ENCODE assay signal across 13 cellular contexts in the genomic region with DNA sequence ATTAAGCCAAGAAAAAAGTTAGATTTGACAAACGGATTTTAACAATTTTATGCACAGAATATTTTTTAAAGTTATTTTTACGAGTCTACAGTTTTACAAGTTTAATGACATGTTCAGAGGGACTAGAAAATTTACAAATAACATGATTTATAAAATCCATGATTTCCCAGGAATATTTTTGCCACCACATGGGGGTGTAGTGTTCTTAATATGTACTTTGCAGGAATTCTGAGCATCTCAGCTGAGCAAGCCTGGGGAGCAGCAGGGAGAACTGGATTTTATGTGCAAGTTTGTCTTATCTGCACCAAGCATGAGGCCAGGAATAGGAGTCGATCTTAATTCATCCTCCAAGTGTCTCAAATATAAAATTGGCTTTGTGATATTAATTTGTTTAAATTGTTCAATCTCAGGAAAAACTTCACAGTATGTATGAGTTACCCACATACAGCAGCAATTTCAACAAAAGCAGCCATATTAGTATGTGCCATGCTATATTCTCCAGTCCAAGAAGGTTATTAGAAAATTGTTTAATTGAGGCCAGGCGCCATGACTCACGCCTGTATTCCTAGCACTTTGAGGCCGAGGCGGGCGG.
A peak's percentile ranks its signal among the peaks of the same experiment; 100 is the strongest.
DNase-seq lines count a peak whose midpoint lies in the region; TF ChIP-seq lines count a peak whose summit lies in the region.
"Had no signal": no experiment of that assay in that cellular context is flagged by ENCODE, and none has a peak within 500 bp of the region (broad histone marks: within the 10 kb centered on the region; RNA-seq: fewer than 3 reads in every experiment).

No MANE protein-coding gene starts in this region.

- H3K9me3 ChIP-seq in esophagus squamous epithelium: peaks cover 0 to 8% (median 1%) of the 10 kb centered on the region in 3 donors
- H3K9me3 ChIP-seq: neutrophil had no signal

- TF ChIP-seq CTCF in endothelial cell (IDR thresholded peaks at IDR 0.05; ENCODE audit: unreplicated experiment) (peak; percentile 48), esophagus squamous epithelium (IDR thresholded peaks at IDR 0.05) (no peak)

- DNase-seq in NCI-H1092 treated with DMSO at 0.1 percent for 48 hours (lab: John Stamatoyannopoulos, UW): peak; percentile 14
- DNase-seq in NCI-H1092 (lab: John Stamatoyannopoulos, UW): no peak
- DNase-seq in NCI-H82 (lab: John Stamatoyannopoulos, UW): peak; percentile 42
- DNase-seq in endothelial cell (ENCODE audit: low spot score): peak; percentile 22
- peak; percentile 25 for DNase-seq in renal cortical epithelial cell (ENCODE audit: low read depth)
- DNase-seq in GDM1 (lab: John Stamatoyannopoulos, UW): no peak
- no peak for DNase-seq in NCI-H2196 (lab: John Stamatoyannopoulos, UW; ENCODE audit: unreplicated experiment)
- no peak for DNase-seq in esophagus squamous epithelium (lab: John Stamatoyannopoulos, UW)
- DNase-seq: activated B cell treated with CpG ODN at 0.5 μM for 24 hours; AML-193; effector memory CD8-positive, alpha-beta T cell had no signal

- H3K4me3 ChIP-seq in esophagus squamous epithelium: no peak overlapping the region

- peaks cover 6% of the 10 kb centered on the region for H3K4me1 Mint-ChIP-seq in endothelial cell (ENCODE audit: unreplicated experiment)
- H3K4me1 Mint-ChIP-seq: activated B cell treated with CpG ODN at 0.5 μM for 24 hours had no signal

- H3K4me1 ChIP-seq in esophagus squamous epithelium: no peaks in the 10 kb centered on the region

- 79 to 86% methylated on average over 8 of the region's 8 CpGs for WGBS in esophagus squamous epithelium, 2 donors

- TF ChIP-seq POLR2A in esophagus squamous epithelium (IDR thresholded peaks at IDR 0.05): no peak

- no peaks in the 10 kb centered on the region for H3K36me3 ChIP-seq in esophagus squamous epithelium
- H3K36me3 ChIP-seq: neutrophil had no signal

- no peaks in the 10 kb centered on the region for H3K27me3 ChIP-seq in esophagus squamous epithelium
- H3K27me3 ChIP-seq: neutrophil had no signal

- no peak overlapping the region for H3K4me3 Mint-ChIP-seq in endothelial cell (ENCODE audit: unreplicated experiment)
- H3K4me3 Mint-ChIP-seq: activated B cell treated with CpG ODN at 0.5 μM for 24 hours; effector memory CD8-positive, alpha-beta T cell; stimulated activated naive CD8-positive, alpha-beta T cell treated with anti-CD3 and anti-CD28 coated beads, Interleukin-15, Interleukin-2, amounts not matched to agents 100 ng/mL and 50 ng/mL, for 24 hours had no signal

- H3K9me3 Mint-ChIP-seq in endothelial cell (ENCODE audit: unreplicated experiment): no peaks in the 10 kb centered on the region

- no peak overlapping the region for H3K27ac ChIP-seq in esophagus squamous epithelium
- H3K27ac ChIP-seq: neutrophil had no signal

- H3K36me3 Mint-ChIP-seq in endothelial cell (ENCODE audit: low read depth, unreplicated experiment): no peaks in the 10 kb centered on the region

- intact Hi-C loops in esophagus squamous epithelium (cut with DNase I): no loop called here

- H3K27ac Mint-ChIP-seq in endothelial cell (ENCODE audit: unreplicated experiment): no peak overlapping the region
- H3K27ac Mint-ChIP-seq: activated B cell treated with CpG ODN at 0.5 μM for 24 hours; effector memory CD8-positive, alpha-beta T cell; stimulated activated naive CD8-positive, alpha-beta T cell treated with anti-CD3 and anti-CD28 coated beads, Interleukin-15, Interleukin-2, amounts not matched to agents 100 ng/mL and 50 ng/mL, for 24 hours had no signal

- H3K27me3 Mint-ChIP-seq in endothelial cell (ENCODE audit: unreplicated experiment): no peaks in the 10 kb centered on the region
- H3K27me3 Mint-ChIP-seq: activated B cell treated with CpG ODN at 0.5 μM for 24 hours; effector memory CD8-positive, alpha-beta T cell; stimulated activated naive CD8-positive, alpha-beta T cell treated with anti-CD3 and anti-CD28 coated beads, Interleukin-15, Interleukin-2, amounts not matched to agents 100 ng/mL and 50 ng/mL, for 24 hours had no signal

Comparison
In these comparisons a context has a peak if more than half of its experiments do, and no peak if none do; other contexts are left out.
1. DNase-seq: peak in NCI-H1092 treated with DMSO at 0.1 percent for 48 hours (single experiment), NCI-H82 (single experiment), endothelial cell (single experiment) and renal cortical epithelial cell (single experiment); none in NCI-H1092 (single experiment), GDM1 (single experiment), NCI-H2196 (single experiment) and esophagus squamous epithelium (single experiment).